Comparison of ENCODE assay signal across 21 cellular contexts in genomic region chr10:70505908-70506307, GRCh38. TPM values are rescaled to one million over a fixed set of nuclear protein-coding genes. Genes with fewer than 3 reads are reported as not detected.
DNase-seq lines count a peak whose midpoint lies in the region; ATAC-seq, FAIRE-seq and TF ChIP-seq lines count a peak whose summit lies in the region.
"Had no signal": no experiment of that assay in that cellular context is flagged by ENCODE, and none has a peak within 500 bp of the region (broad histone marks: within the 10 kb centered on the region; RNA-seq: fewer than 3 reads in every experiment).

No MANE protein-coding gene starts in this region.

- no TSS peak for BruUV-seq in K562 (replicated peaks; lab: Mats Ljungman, UMichigan)

- DNase-seq in K562 (ENCODE audit: extremely low read depth in 1 of 4, low spot score in 3 of 4) (no peak), mesendoderm (no peak), upper lobe of left lung (no peak), type B pancreatic cell (ENCODE audit: extremely low spot score, unreplicated experiment) (no peak), NCI-H748 (lab: John Stamatoyannopoulos, UW; ENCODE audit: unreplicated experiment) (no peak)
- DNase-seq: AML-193; C1 segment of cervical spinal cord; CD4-positive, CD25-positive, alpha-beta regulatory T cell; CD8-positive, alpha-beta memory T cell; COR-L47; DMS 273 treated with DMSO at 0.1 percent for 48 hours; DMS53; DND-41; EL; GOT3; H9 had no signal

- H2BK120ac ChIP-seq in mesendoderm (ENCODE audit: low read depth, low read length): no peak overlapping the region

- ATAC-seq in K562: no peak
- ATAC-seq in upper lobe of left lung (ENCODE audit: low FRiP score in 2 of 2): no peak
- ATAC-seq in HG02973 (IDR thresholded peaks at IDR 0.05; ENCODE audit: unreplicated experiment): no peak
- ATAC-seq: A549, GM12878 had no signal

- no peaks in the 10 kb centered on the region for H3K27me3 Mint-ChIP-seq in type B pancreatic cell

- no peak overlapping the region for H3K27ac Mint-ChIP-seq in type B pancreatic cell
- H3K27ac Mint-ChIP-seq: CD4-positive, CD25-positive, alpha-beta regulatory T cell; H9 had no signal

- H3K27me3 ChIP-seq in BLaER1: no peaks in the 10 kb centered on the region
- H3K27me3 ChIP-seq in K562 (ENCODE audit: control insufficient read depth in 2 of 2, insufficient read depth in 2 of 2, low read length in 2 of 2): peaks cover 42 to 77% of the 10 kb centered on the region in 2 experiments
- no peaks in the 10 kb centered on the region for H3K27me3 ChIP-seq in mesendoderm (ENCODE audit: insufficient read depth, low read length, poor library complexity)
- H3K27me3 ChIP-seq in upper lobe of left lung: no peaks in the 10 kb centered on the region

- no peak overlapping the region for H4K5ac ChIP-seq in mesendoderm (ENCODE audit: low read length)

- H3K9me3 Mint-ChIP-seq in type B pancreatic cell: no peaks in the 10 kb centered on the region
- H3K9me3 Mint-ChIP-seq: CD4-positive, CD25-positive, alpha-beta regulatory T cell; CD8-positive, alpha-beta memory T cell; H9 had no signal

- no peak overlapping the region for H3K4me3 Mint-ChIP-seq in type B pancreatic cell
- H3K4me3 Mint-ChIP-seq: CD4-positive, CD25-positive, alpha-beta regulatory T cell; CD8-positive, alpha-beta memory T cell; H9 had no signal

- intact Hi-C loops in K562 (cut with micrococcal nuclease): no loop called here

- FAIRE-seq in K562 (lab: Jason Lieb, UNC): no peak
- FAIRE-seq: A549, GM12878 had no signal

- H3K4me1 Mint-ChIP-seq in type B pancreatic cell (ENCODE audit: unreplicated experiment): peaks cover 23% of the 10 kb centered on the region
- H3K4me1 Mint-ChIP-seq: CD4-positive, CD25-positive, alpha-beta regulatory T cell; CD8-positive, alpha-beta memory T cell had no signal

- WGBS in K562 (ENCODE audit: insufficient coverage, low coverage, missing lambda C conversion rate): 2% methylated on average over 9 of the region's 9 CpGs
- WGBS in mesendoderm (ENCODE audit: extremely low coverage, insufficient coverage, low lambda C conversion rate): no CpG with 5 or more reads among the region's 9 CpGs
- WGBS in upper lobe of left lung, 2 donors: 81 to 90% methylated on average over 9 of the region's 9 CpGs

- peak overlapping the region; percentile 7 for H3K56ac ChIP-seq in mesendoderm (ENCODE audit: low read length)

- H3K9ac ChIP-seq in BLaER1 (peak overlapping the region; percentile 11; the same call in 1 of the 2 replicates), K562 (ENCODE audit: insufficient read depth in 1 of 2, low read depth in 2 of 2, low read length in 2 of 2) (no peak overlapping the region), mesendoderm (ENCODE audit: low read length) (no peak overlapping the region)

- no peak overlapping the region for H3K23ac ChIP-seq in mesendoderm (ENCODE audit: low read length)

- H2BK15ac ChIP-seq in mesendoderm (replicated peaks; ENCODE audit: low read depth): no peak overlapping the region

- H3K4me1 ChIP-seq in BLaER1 (peaks cover 100% of the 10 kb centered on the region), K562 (replicated peaks in 1 of 2; ENCODE audit: control insufficient read depth in 2 of 2, insufficient read depth in 2 of 2, low read length in 2 of 2) (no peaks in the 10 kb centered on the region), mesendoderm (ENCODE audit: control insufficient read depth, low read depth, low read length) (peaks cover 6% of the 10 kb centered on the region), upper lobe of left lung (peaks cover 40 to 72% (median 49%) of the 10 kb centered on the region in 4 donors)
- H3K4me1 ChIP-seq: A549 had no signal

- in situ Hi-C loops in K562 (cut with MboI): no loop called here

- no peaks in the 10 kb centered on the region for H3K9me1 ChIP-seq in K562 (ENCODE audit: control insufficient read depth, insufficient read depth, low read length)

- no peak overlapping the region for H2AFZ ChIP-seq in K562 (ENCODE audit: low read depth, low read length)

- CTCF ChIA-PET in K562 (lab: Yijun Ruan, JAX; ENCODE audit: low intra/inter-chr PET ratio): no interaction called here

- TF ChIP-seq POLR2A in K562 (conservative IDR thresholded peaks at IDR 0.05) (no peak), upper lobe of left lung (IDR thresholded peaks at IDR 0.05) (no peak)

- H3K27ac ChIP-seq in BLaER1 (peak overlapping the region; percentile 98), K562 (ENCODE audit: extremely low read depth, low read depth, low read length) (no peak overlapping the region), mesendoderm (ENCODE audit: low read depth, low read length) (no peak overlapping the region), upper lobe of left lung (peak overlapping the region in 3 of 4 donors; percentile 42 to 71 (median 48))
- H3K27ac ChIP-seq: 22Rv1, A549 had no signal

- no peak overlapping the region for H3K18ac ChIP-seq in mesendoderm (ENCODE audit: low read length)

- H3K4me2 ChIP-seq in BLaER1 (peak overlapping the region; percentile 94), K562 (ENCODE audit: insufficient read depth, low read length) (no peak overlapping the region), mesendoderm (ENCODE audit: low read length) (no peak overlapping the region)
- H3K4me2 ChIP-seq: A549 had no signal

- H3K79me2 ChIP-seq in K562 (ENCODE audit: control insufficient read depth, insufficient read depth, low read length) (no peaks in the 10 kb centered on the region), mesendoderm (ENCODE audit: control insufficient read depth, insufficient read depth, low read length) (no peaks in the 10 kb centered on the region)

- no peaks in the 10 kb centered on the region for H3K36me3 Mint-ChIP-seq in type B pancreatic cell
- H3K36me3 Mint-ChIP-seq: CD4-positive, CD25-positive, alpha-beta regulatory T cell; CD8-positive, alpha-beta memory T cell had no signal

- H3K4me3 ChIP-seq in BLaER1: no peak overlapping the region
- H3K4me3 ChIP-seq in K562: no peak overlapping the region
- no peak overlapping the region for H3K4me3 ChIP-seq in mesendoderm (ENCODE audit: low read length)
- H3K4me3 ChIP-seq in upper lobe of left lung: no peak overlapping the region
- H3K4me3 ChIP-seq: A549, GM12878 had no signal

- H2BK5ac ChIP-seq in mesendoderm (ENCODE audit: low read length): no peak overlapping the region

- POLR2A ChIA-PET in K562 (lab: Yijun Ruan, JAX): interaction anchor here (0.8 to 1.2 kb wide), 2 partner anchors 8 to 18 kb away, joined by 3 read pairs; no protein-coding TSS in a partner anchor

- no peaks in the 10 kb centered on the region for H4K20me1 ChIP-seq in BLaER1
- no peaks in the 10 kb centered on the region; the same call in 1 of the 2 replicates for H4K20me1 ChIP-seq in K562 (replicated peaks; ENCODE audit: control insufficient read depth, insufficient read depth, low read length)

- no peak overlapping the region for H2AK5ac ChIP-seq in mesendoderm (ENCODE audit: low read length)

- no peaks in the 10 kb centered on the region for H3K9me3 ChIP-seq in BLaER1
- H3K9me3 ChIP-seq in K562 (replicated peaks; ENCODE audit: control insufficient read depth, insufficient read depth, low read depth, low read length): no peaks in the 10 kb centered on the region
- H3K9me3 ChIP-seq in upper lobe of left lung: no peaks in the 10 kb centered on the region
- H3K9me3 ChIP-seq: A549 had no signal

- no peak overlapping the region for H3K4ac ChIP-seq in mesendoderm (ENCODE audit: low read depth, low read length)

- no peak for TF ChIP-seq RAD21 in K562 (CRISPR knock-in tag; conservative IDR thresholded peaks at IDR 0.05 in 1 of 2, IDR thresholded peaks at IDR 0.05 in 1 of 2)

- TF ChIP-seq CTCF in K562 (IDR thresholded peaks at IDR 0.05 in 2 of 3, conservative IDR thresholded peaks at IDR 0.05 in 1 of 3; ENCODE audit: insufficient read depth in 2 of 3, low read depth in 1 of 3, low read length in 3 of 3): no peak
- TF ChIP-seq CTCF in upper lobe of left lung (IDR thresholded peaks at IDR 0.05): no peak
- no peak for TF ChIP-seq CTCF in type B pancreatic cell (conservative IDR thresholded peaks at IDR 0.05)

- no peak overlapping the region for H4K8ac ChIP-seq in mesendoderm (ENCODE audit: low read depth, low read length)

- H3K79me1 ChIP-seq in mesendoderm (ENCODE audit: low read length): peaks cover 18% of the 10 kb centered on the region

- H3K36me3 ChIP-seq in BLaER1: no peaks in the 10 kb centered on the region
- no peaks in the 10 kb centered on the region for H3K36me3 ChIP-seq in K562 (ENCODE audit: control insufficient read depth, insufficient read depth, low read length)
- H3K36me3 ChIP-seq in mesendoderm (ENCODE audit: control insufficient read depth, insufficient read depth, low read length): no peaks in the 10 kb centered on the region
- no peaks in the 10 kb centered on the region for H3K36me3 ChIP-seq in upper lobe of left lung

- no peak for TF ChIP-seq EP300 in K562 (IDR thresholded peaks at IDR 0.05; ENCODE audit: low read length)
- TF ChIP-seq EP300 in upper lobe of left lung (IDR thresholded peaks at IDR 0.05): no peak

TF ChIP-seq in K562, 482 proteins besides CTCF, POLR2A, EP300 and RAD21:
- peak; percentile 92 for TF ChIP-seq SPI1 (IDR thresholded peaks at IDR 0.05; ENCODE audit: borderline replicate concordance, low read depth, low read length)
- TF ChIP-seq ZNF23 (CRISPR knock-in tag; IDR thresholded peaks at IDR 0.05): no peak

RNA-seq across cellular contexts. Expression of gene PALD1, which starts 27.3 kb away (rescaled TPM):
- 0.14 and 0.72 TPM in 2 replicates for total RNA-seq in K562 (2011; cell fraction: chromatin; rRNA removed; ENCODE audit: low replicate concordance)
- total RNA-seq in K562 (2011; cell fraction: nucleolus; rRNA removed): 0.26 and 0.67 TPM in 2 replicates
- 0.15 and 0.29 TPM in 2 replicates for total RNA-seq in K562 (2011; cell fraction: nucleoplasm; rRNA removed)
- total RNA-seq in K562 (2014; rRNA removed) (0.09 and 0.16 TPM in 2 replicates), K562 (2014; rRNA removed; fragmentation: Illumina TruSeq; extraction: Trizol) (0.03 and 0.07 TPM in 2 replicates), K562 (2015; rRNA removed; fragmentation: Illumina TruSeq; extraction: Trizol) (0.04 and 0.07 TPM in 2 replicates), K562 (2021) (0.27 and 0.29 TPM in 2 replicates), upper lobe of left lung (10 to 100 TPM in 5 of 6 donors, 1 to 10 TPM in 1; 8.9 to 25.4 (median 13.4) TPM), type B pancreatic cell (ENCODE audit: low replicate concordance) (0.43 and 9.6 TPM in 2 replicates)
- polyA plus RNA-seq in K562 (2011; rRNA removed) (0.13 and 0.26 TPM in 2 replicates), K562 (2014; fragmentation: Illumina TruSeq; extraction: Trizol) (0.03 and 0.15 TPM in 2 replicates), K562 (2014; fragmentation: Nextera tagmentation; extraction: Ambion mirVana) (not detected), K562 (2014; rRNA removed) (0.13 and 0.15 TPM in 2 replicates)
- 0.18 and 0.25 TPM in 2 replicates for polyA plus RNA-seq in K562 (2011; cell fraction: cytosol; rRNA removed)
- polyA plus RNA-seq in K562 (2011; cell fraction: nucleus; rRNA removed): 0.53 and 0.81 TPM in 2 replicates
- 0.08 and 0.11 TPM in 2 replicates for polyA plus RNA-seq in K562 (2012)
- polyA minus RNA-seq in K562 (2011; rRNA and poly(A)+ RNA removed): 0.15 and 0.25 TPM in 2 replicates
- 0.19 TPM in 1 of 2 replicates, not detected in the other for polyA minus RNA-seq in K562 (2011; cell fraction: cytosol; rRNA and poly(A)+ RNA removed)
- under 0.01 and 0.44 TPM in 2 replicates for polyA minus RNA-seq in K562 (2011; cell fraction: nucleus; rRNA and poly(A)+ RNA removed)
- 14.2 TPM for polyA plus RNA-seq in mesendoderm (2013, experiment 1 of 2)
- polyA plus RNA-seq in mesendoderm (2013, experiment 2 of 2): 14.9 TPM
- total RNA-seq: CD4-positive, CD25-positive, alpha-beta regulatory T cell had no signal
- polyA plus RNA-seq: CD4-positive, CD25-positive, alpha-beta regulatory T cell; CD8-positive, alpha-beta memory T cell had no signal

Comparison
In these comparisons a context has a peak if more than half of its experiments do, and no peak if none do; other contexts are left out.
1. H3K27ac ChIP-seq: peak in BLaER1 (single experiment) and upper lobe of left lung (3 of 4); none in K562 (single experiment) and mesendoderm (single experiment).